ENCODE assay signal across 1 cellular context in the genomic region with DNA sequence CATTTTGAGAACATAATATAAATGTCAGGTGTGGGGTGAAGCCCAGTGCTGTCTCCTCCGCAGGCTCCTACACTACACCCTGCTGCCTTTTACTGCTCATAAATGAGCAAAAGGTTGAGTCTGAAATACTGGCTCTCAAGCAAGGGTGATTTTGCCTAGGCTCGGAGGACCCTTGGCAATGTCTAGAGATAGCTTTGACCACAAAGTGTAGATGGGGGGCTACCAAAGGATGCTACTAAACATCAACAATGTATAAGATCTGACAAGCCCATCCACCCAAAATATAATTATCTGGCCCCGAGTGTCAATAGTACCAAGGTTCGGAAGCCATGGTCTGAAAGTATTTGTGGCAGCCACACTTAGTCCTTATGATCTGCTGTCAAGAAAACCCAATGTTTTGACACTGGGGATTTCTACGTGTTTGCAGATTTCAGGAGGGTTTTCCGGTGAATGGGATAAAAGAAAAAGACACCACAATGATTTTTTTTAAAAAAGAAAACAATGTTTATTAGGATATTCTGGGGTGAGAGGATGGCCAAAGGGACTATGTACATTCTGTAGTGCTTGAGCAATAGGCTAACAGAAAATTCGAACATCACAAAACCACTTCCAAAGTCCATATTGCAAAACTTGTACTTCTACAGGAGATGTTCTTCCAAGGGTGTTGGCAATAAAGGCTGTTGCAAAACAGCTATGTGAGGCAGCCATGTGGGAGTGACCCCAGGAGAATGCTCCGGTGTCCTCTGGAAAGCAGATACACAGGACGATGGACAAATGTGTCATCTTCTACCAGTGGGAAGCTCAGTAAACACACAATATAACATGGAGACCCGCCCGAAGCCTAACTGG.
TF ChIP-seq lines count a peak whose summit lies in the region.

No MANE protein-coding gene starts in this region.

TF ChIP-seq in HepG2, 621 proteins besides CTCF, POLR2A, EP300 and RAD21 (continued from another document and continues in another):
- TF ChIP-seq, protein P1, sequence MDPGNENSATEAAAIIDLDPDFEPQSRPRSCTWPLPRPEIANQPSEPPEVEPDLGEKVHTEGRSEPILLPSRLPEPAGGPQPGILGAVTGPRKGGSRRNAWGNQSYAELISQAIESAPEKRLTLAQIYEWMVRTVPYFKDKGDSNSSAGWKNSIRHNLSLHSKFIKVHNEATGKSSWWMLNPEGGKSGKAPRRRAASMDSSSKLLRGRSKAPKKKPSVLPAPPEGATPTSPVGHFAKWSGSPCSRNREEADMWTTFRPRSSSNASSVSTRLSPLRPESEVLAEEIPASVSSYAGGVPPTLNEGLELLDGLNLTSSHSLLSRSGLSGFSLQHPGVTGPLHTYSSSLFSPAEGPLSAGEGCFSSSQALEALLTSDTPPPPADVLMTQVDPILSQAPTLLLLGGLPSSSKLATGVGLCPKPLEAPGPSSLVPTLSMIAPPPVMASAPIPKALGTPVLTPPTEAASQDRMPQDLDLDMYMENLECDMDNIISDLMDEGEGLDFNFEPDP (CRISPR knock-in tag; conservative IDR thresholded peaks at IDR 0.05), result no peak
- TF ChIP-seq, protein P2, sequence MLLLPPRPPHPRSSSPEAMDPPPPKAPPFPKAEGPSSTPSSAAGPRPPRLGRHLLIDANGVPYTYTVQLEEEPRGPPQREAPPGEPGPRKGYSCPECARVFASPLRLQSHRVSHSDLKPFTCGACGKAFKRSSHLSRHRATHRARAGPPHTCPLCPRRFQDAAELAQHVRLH (CRISPR knock-in tag; IDR thresholded peaks at IDR 0.05; ENCODE audit: borderline replicate concordance, low read depth), result peak; percentile 51; the same call in 1 of the 2 replicates
- TF ChIP-seq, protein P3, sequence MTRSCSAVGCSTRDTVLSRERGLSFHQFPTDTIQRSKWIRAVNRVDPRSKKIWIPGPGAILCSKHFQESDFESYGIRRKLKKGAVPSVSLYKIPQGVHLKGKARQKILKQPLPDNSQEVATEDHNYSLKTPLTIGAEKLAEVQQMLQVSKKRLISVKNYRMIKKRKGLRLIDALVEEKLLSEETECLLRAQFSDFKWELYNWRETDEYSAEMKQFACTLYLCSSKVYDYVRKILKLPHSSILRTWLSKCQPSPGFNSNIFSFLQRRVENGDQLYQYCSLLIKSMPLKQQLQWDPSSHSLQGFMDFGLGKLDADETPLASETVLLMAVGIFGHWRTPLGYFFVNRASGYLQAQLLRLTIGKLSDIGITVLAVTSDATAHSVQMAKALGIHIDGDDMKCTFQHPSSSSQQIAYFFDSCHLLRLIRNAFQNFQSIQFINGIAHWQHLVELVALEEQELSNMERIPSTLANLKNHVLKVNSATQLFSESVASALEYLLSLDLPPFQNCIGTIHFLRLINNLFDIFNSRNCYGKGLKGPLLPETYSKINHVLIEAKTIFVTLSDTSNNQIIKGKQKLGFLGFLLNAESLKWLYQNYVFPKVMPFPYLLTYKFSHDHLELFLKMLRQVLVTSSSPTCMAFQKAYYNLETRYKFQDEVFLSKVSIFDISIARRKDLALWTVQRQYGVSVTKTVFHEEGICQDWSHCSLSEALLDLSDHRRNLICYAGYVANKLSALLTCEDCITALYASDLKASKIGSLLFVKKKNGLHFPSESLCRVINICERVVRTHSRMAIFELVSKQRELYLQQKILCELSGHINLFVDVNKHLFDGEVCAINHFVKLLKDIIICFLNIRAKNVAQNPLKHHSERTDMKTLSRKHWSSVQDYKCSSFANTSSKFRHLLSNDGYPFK (CRISPR knock-in tag; IDR thresholded peaks at IDR 0.05; ENCODE audit: borderline replicate concordance), result no peak
- TF ChIP-seq ZNF660 (CRISPR knock-in tag; IDR thresholded peaks at IDR 0.05; ENCODE audit: borderline replicate concordance, low read depth), result no peak
- TF ChIP-seq SAP130 (CRISPR knock-in tag; IDR thresholded peaks at IDR 0.05; ENCODE audit: low read depth), result peak; percentile 66
- no peak for TF ChIP-seq ZFP90 (CRISPR knock-in tag; IDR thresholded peaks at IDR 0.05; ENCODE audit: borderline replicate concordance)
- TF ChIP-seq KDM4B (CRISPR knock-in tag; IDR thresholded peaks at IDR 0.05), result peak; percentile 73; the same call in 1 of the 2 replicates
- no peak for TF ChIP-seq ZNF558 (CRISPR knock-in tag; IDR thresholded peaks at IDR 0.05; ENCODE audit: borderline replicate concordance)
- TF ChIP-seq ZFP41 (CRISPR knock-in tag; IDR thresholded peaks at IDR 0.05; ENCODE audit: borderline replicate concordance), result no peak
- peak; percentile 84 for TF ChIP-seq BCL6 (CRISPR knock-in tag; IDR thresholded peaks at IDR 0.05)
- TF ChIP-seq TBL1XR1 (IDR thresholded peaks at IDR 0.05; ENCODE audit: borderline replicate concordance, low read length, partially characterized antibody), result peak; percentile 28
- 0 out of 2 replicates have a peak, but pooled peaks have one; percentile 27 for TF ChIP-seq ZNF629 (CRISPR knock-in tag; conservative IDR thresholded peaks at IDR 0.05)
- TF ChIP-seq FOXC1 (CRISPR knock-in tag; IDR thresholded peaks at IDR 0.05; ENCODE audit: borderline replicate concordance), result no peak; the same call in 1 of the 2 replicates
- TF ChIP-seq, protein P4, sequence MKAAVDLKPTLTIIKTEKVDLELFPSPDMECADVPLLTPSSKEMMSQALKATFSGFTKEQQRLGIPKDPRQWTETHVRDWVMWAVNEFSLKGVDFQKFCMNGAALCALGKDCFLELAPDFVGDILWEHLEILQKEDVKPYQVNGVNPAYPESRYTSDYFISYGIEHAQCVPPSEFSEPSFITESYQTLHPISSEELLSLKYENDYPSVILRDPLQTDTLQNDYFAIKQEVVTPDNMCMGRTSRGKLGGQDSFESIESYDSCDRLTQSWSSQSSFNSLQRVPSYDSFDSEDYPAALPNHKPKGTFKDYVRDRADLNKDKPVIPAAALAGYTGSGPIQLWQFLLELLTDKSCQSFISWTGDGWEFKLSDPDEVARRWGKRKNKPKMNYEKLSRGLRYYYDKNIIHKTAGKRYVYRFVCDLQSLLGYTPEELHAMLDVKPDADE (CRISPR knock-in tag; IDR thresholded peaks at IDR 0.05), result no peak
- 0 out of 2 replicates have a peak, but pooled peaks have one; percentile 43 for TF ChIP-seq CC2D1A (CRISPR knock-in tag; IDR thresholded peaks at IDR 0.05)
- TF ChIP-seq SRY (CRISPR knock-in tag; IDR thresholded peaks at IDR 0.05), result no peak; the same call in 1 of the 2 replicates
- no peak for TF ChIP-seq ZNF326 (CRISPR knock-in tag; IDR thresholded peaks at IDR 0.05; ENCODE audit: borderline replicate concordance)
- no peak for TF ChIP-seq TOE1 (CRISPR knock-in tag; IDR thresholded peaks at IDR 0.05)
- TF ChIP-seq AKAP8 (CRISPR knock-in tag; IDR thresholded peaks at IDR 0.05), result no peak
- TF ChIP-seq SOX5 (CRISPR knock-in tag; IDR thresholded peaks at IDR 0.05; ENCODE audit: borderline replicate concordance), result peak; percentile 98
- TF ChIP-seq NFKBIZ (CRISPR knock-in tag; IDR thresholded peaks at IDR 0.05), result peak; percentile 90
- no peak for TF ChIP-seq ATM (IDR thresholded peaks at IDR 0.05; ENCODE audit: borderline replicate concordance)
- TF ChIP-seq, protein P5, sequence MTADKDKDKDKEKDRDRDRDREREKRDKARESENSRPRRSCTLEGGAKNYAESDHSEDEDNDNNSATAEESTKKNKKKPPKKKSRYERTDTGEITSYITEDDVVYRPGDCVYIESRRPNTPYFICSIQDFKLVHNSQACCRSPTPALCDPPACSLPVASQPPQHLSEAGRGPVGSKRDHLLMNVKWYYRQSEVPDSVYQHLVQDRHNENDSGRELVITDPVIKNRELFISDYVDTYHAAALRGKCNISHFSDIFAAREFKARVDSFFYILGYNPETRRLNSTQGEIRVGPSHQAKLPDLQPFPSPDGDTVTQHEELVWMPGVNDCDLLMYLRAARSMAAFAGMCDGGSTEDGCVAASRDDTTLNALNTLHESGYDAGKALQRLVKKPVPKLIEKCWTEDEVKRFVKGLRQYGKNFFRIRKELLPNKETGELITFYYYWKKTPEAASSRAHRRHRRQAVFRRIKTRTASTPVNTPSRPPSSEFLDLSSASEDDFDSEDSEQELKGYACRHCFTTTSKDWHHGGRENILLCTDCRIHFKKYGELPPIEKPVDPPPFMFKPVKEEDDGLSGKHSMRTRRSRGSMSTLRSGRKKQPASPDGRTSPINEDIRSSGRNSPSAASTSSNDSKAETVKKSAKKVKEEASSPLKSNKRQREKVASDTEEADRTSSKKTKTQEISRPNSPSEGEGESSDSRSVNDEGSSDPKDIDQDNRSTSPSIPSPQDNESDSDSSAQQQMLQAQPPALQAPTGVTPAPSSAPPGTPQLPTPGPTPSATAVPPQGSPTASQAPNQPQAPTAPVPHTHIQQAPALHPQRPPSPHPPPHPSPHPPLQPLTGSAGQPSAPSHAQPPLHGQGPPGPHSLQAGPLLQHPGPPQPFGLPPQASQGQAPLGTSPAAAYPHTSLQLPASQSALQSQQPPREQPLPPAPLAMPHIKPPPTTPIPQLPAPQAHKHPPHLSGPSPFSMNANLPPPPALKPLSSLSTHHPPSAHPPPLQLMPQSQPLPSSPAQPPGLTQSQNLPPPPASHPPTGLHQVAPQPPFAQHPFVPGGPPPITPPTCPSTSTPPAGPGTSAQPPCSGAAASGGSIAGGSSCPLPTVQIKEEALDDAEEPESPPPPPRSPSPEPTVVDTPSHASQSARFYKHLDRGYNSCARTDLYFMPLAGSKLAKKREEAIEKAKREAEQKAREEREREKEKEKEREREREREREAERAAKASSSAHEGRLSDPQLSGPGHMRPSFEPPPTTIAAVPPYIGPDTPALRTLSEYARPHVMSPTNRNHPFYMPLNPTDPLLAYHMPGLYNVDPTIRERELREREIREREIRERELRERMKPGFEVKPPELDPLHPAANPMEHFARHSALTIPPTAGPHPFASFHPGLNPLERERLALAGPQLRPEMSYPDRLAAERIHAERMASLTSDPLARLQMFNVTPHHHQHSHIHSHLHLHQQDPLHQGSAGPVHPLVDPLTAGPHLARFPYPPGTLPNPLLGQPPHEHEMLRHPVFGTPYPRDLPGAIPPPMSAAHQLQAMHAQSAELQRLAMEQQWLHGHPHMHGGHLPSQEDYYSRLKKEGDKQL (CRISPR knock-in tag; IDR thresholded peaks at IDR 0.05; ENCODE audit: low read depth), result peak; percentile 91
- peak; percentile 86 for TF ChIP-seq KAT8 (CRISPR knock-in tag; IDR thresholded peaks at IDR 0.05)
- no peak for TF ChIP-seq ZC3H13 (CRISPR knock-in tag; IDR thresholded peaks at IDR 0.05)
- TF ChIP-seq ZNF20 (CRISPR knock-in tag; IDR thresholded peaks at IDR 0.05), result no peak
- TF ChIP-seq TRIM24 (CRISPR knock-in tag; IDR thresholded peaks at IDR 0.05), result peak; percentile 98
- TF ChIP-seq DNMT1 (CRISPR knock-in tag; IDR thresholded peaks at IDR 0.05), result no peak
- TF ChIP-seq KDM1A (CRISPR knock-in tag; IDR thresholded peaks at IDR 0.05), result peak; percentile 90
- TF ChIP-seq SAFB2 (CRISPR knock-in tag; IDR thresholded peaks at IDR 0.05; ENCODE audit: borderline replicate concordance, low read depth), result no peak
- TF ChIP-seq, protein P6, sequence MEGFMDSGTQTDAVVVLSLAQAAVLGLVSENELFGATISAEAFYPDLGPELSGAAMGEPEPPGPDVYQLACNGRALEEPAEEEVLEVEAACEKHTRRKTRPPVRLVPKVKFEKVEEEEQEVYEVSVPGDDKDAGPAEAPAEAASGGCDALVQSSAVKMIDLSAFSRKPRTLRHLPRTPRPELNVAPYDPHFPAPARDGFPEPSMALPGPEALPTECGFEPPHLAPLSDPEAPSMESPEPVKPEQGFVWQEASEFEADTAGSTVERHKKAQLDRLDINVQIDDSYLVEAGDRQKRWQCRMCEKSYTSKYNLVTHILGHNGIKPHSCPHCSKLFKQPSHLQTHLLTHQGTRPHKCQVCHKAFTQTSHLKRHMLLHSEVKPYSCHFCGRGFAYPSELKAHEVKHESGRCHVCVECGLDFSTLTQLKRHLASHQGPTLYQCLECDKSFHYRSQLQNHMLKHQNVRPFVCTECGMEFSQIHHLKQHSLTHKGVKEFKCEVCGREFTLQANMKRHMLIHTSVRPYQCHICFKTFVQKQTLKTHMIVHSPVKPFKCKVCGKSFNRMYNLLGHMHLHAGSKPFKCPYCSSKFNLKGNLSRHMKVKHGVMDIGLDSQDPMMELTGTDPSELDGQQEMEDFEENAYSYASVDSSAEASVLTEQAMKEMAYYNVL (CRISPR knock-in tag; IDR thresholded peaks at IDR 0.05; ENCODE audit: borderline replicate concordance), result peak; percentile 93; the same call in 1 of the 2 replicates
- no peak for TF ChIP-seq THYN1 (CRISPR knock-in tag; IDR thresholded peaks at IDR 0.05; ENCODE audit: borderline replicate concordance, low read depth)
- TF ChIP-seq ZKSCAN8 (CRISPR knock-in tag; IDR thresholded peaks at IDR 0.05; ENCODE audit: borderline replicate concordance), result peak; percentile 64; the same call in 1 of the 2 replicates
- no peak for TF ChIP-seq KDM5B (CRISPR knock-in tag; IDR thresholded peaks at IDR 0.05; ENCODE audit: borderline replicate concordance)
- TF ChIP-seq ZNF781 (CRISPR knock-in tag; IDR thresholded peaks at IDR 0.05; ENCODE audit: borderline replicate concordance, not compliant biosample characterization), result peak; percentile 50
- no peak for TF ChIP-seq ZZZ3 (CRISPR knock-in tag; IDR thresholded peaks at IDR 0.05; ENCODE audit: borderline replicate concordance)
- TF ChIP-seq, protein P7, sequence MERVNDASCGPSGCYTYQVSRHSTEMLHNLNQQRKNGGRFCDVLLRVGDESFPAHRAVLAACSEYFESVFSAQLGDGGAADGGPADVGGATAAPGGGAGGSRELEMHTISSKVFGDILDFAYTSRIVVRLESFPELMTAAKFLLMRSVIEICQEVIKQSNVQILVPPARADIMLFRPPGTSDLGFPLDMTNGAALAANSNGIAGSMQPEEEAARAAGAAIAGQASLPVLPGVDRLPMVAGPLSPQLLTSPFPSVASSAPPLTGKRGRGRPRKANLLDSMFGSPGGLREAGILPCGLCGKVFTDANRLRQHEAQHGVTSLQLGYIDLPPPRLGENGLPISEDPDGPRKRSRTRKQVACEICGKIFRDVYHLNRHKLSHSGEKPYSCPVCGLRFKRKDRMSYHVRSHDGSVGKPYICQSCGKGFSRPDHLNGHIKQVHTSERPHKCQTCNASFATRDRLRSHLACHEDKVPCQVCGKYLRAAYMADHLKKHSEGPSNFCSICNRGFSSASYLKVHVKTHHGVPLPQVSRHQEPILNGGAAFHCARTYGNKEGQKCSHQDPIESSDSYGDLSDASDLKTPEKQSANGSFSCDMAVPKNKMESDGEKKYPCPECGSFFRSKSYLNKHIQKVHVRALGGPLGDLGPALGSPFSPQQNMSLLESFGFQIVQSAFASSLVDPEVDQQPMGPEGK (CRISPR knock-in tag; IDR thresholded peaks at IDR 0.05), result peak; percentile 59
- TF ChIP-seq JUND (CRISPR knock-in tag; IDR thresholded peaks at IDR 0.05), result peak; percentile 67; the same call in 1 of the 2 replicates
- TF ChIP-seq ZNF317 (CRISPR knock-in tag; IDR thresholded peaks at IDR 0.05), result 0 out of 2 replicates have a peak, but pooled peaks have one; percentile 62
- no peak for TF ChIP-seq ZNF230 (CRISPR knock-in tag; IDR thresholded peaks at IDR 0.05)
- TF ChIP-seq ZNF24 (IDR thresholded peaks at IDR 0.05), result no peak
- TF ChIP-seq ZIK1 (CRISPR knock-in tag; IDR thresholded peaks at IDR 0.05; ENCODE audit: borderline replicate concordance, low read depth), result no peak
- TF ChIP-seq, protein P8, sequence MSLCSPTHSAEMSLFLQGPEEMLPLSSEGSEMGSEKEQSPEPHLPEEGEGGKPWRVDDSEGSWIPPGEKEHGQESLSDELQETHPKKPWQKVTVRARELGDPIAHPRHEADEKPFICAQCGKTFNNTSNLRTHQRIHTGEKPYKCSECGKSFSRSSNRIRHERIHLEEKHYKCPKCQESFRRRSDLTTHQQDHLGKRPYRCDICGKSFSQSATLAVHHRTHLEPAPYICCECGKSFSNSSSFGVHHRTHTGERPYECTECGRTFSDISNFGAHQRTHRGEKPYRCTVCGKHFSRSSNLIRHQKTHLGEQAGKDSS (CRISPR knock-in tag; IDR thresholded peaks at IDR 0.05; ENCODE audit: borderline replicate concordance, low read depth), result no peak
